Comparison of ENCODE assay signal across 20 cellular contexts in genomic region chr10:49278497-49278902, GRCh38. TPM values are rescaled to one million over a fixed set of nuclear protein-coding genes. Genes with fewer than 3 reads are reported as not detected.
DNase-seq lines count a peak whose midpoint lies in the region; ATAC-seq, FAIRE-seq and TF ChIP-seq lines count a peak whose summit lies in the region.
"Had no signal": no experiment of that assay in that cellular context is flagged by ENCODE, and none has a peak within 500 bp of the region (broad histone marks: within the 10 kb centered on the region; RNA-seq: fewer than 3 reads in every experiment).

No MANE protein-coding gene starts in this region.

- H3K36me3 ChIP-seq in K562 (ENCODE audit: control insufficient read depth, insufficient read depth, low read length) (no peaks in the 10 kb centered on the region), gastrocnemius medialis (no peaks in the 10 kb centered on the region)
- H3K36me3 ChIP-seq: BE2C had no signal

- no peaks in the 10 kb centered on the region for H3K79me2 ChIP-seq in K562 (ENCODE audit: control insufficient read depth, insufficient read depth, low read length)

- no peak overlapping the region for H3K4me3 Mint-ChIP-seq in activated CD4-positive, alpha-beta T cell treated with anti-CD3 and anti-CD28 coated beads, Interleukin-2, amount 10 ng/mL, durations not matched to agents 7 days and 5 days
- H3K4me3 Mint-ChIP-seq: CD4-positive, CD25-positive, alpha-beta regulatory T cell; H9; HFFc6 had no signal

- intact Hi-C loops in K562 (cut with micrococcal nuclease) (loop anchor here (5.0 kb wide), 1 partner anchor 106 kb away; no protein-coding TSS in a partner anchor), cardiac septum (cut with DNase I) (no loop called here), right cardiac atrium (cut with DNase I) (no loop called here), gastrocnemius medialis (cut with DNase I; ENCODE audit: low total_unique reads) (loop anchor here (1.0 kb wide), 1 partner anchor 20 kb away; no protein-coding TSS in a partner anchor)

- no peak for TF ChIP-seq CTCF in K562 (IDR thresholded peaks at IDR 0.05 in 2 of 3, conservative IDR thresholded peaks at IDR 0.05 in 1 of 3; ENCODE audit: insufficient read depth in 2 of 3, low read depth in 1 of 3, low read length in 3 of 3)
- TF ChIP-seq CTCF in gastrocnemius medialis (IDR thresholded peaks at IDR 0.05 in 4 of 5, conservative IDR thresholded peaks at IDR 0.05 in 1 of 5): no peak

- H3K4me1 ChIP-seq in K562 (replicated peaks in 1 of 2; ENCODE audit: control insufficient read depth in 2 of 2, insufficient read depth in 2 of 2, low read length in 2 of 2) (peaks cover 14 to 21% of the 10 kb centered on the region in 2 experiments), right cardiac atrium (ENCODE audit: control insufficient read depth, insufficient read depth, low read length) (peaks cover 10% of the 10 kb centered on the region), gastrocnemius medialis (peaks cover 39 to 64% of the 10 kb centered on the region in 2 donors)
- H3K4me1 ChIP-seq: BE2C had no signal

- peak; percentile 39; the same call in 1 of the 2 replicates for TF ChIP-seq EP300 in K562 (IDR thresholded peaks at IDR 0.05; ENCODE audit: low read length)

- H3K27ac Mint-ChIP-seq in activated CD4-positive, alpha-beta T cell treated with anti-CD3 and anti-CD28 coated beads, Interleukin-2, amount 10 ng/mL, durations not matched to agents 7 days and 5 days: no peak overlapping the region
- H3K27ac Mint-ChIP-seq: CD4-positive, CD25-positive, alpha-beta regulatory T cell; H9; HFFc6 had no signal

- H3K4me1 Mint-ChIP-seq in activated CD4-positive, alpha-beta T cell treated with anti-CD3 and anti-CD28 coated beads, Interleukin-2, amount 10 ng/mL, durations not matched to agents 7 days and 5 days: no peaks in the 10 kb centered on the region
- H3K4me1 Mint-ChIP-seq: CD4-positive, CD25-positive, alpha-beta regulatory T cell had no signal

- H3K9me1 ChIP-seq in K562 (ENCODE audit: control insufficient read depth, insufficient read depth, low read length): no peaks in the 10 kb centered on the region

- no TSS peak for BruUV-seq in K562 (replicated peaks; lab: Mats Ljungman, UMichigan)

- peak overlapping the region; percentile 29; the same call in 1 of the 2 replicates for H3K4me2 ChIP-seq in K562 (ENCODE audit: insufficient read depth, low read length)

- H3K9me3 ChIP-seq in K562 (replicated peaks; ENCODE audit: control insufficient read depth, insufficient read depth, low read depth, low read length): no peaks in the 10 kb centered on the region
- no peaks in the 10 kb centered on the region for H3K9me3 ChIP-seq in right cardiac atrium (ENCODE audit: control insufficient read depth, low read length)
- H3K9me3 ChIP-seq in gastrocnemius medialis: no peaks in the 10 kb centered on the region
- H3K9me3 ChIP-seq: BE2C had no signal

- H3K9ac ChIP-seq in K562 (ENCODE audit: insufficient read depth in 1 of 2, low read depth in 2 of 2, low read length in 2 of 2): peak overlapping the region in 1 of 2 experiments; percentile 59; a peak in 1 of 4 replicates

- CTCF ChIA-PET in K562 (lab: Yijun Ruan, JAX; ENCODE audit: low intra/inter-chr PET ratio): no interaction called here
- CTCF ChIA-PET in activated CD4-positive, alpha-beta T cell treated with anti-CD3 and anti-CD28 coated beads, Interleukin-2, amount 10 ng/mL, durations not matched to agents 7 days and 5 days (lab: Charles Lee): no interaction called here

- H3K36me3 Mint-ChIP-seq in activated CD4-positive, alpha-beta T cell treated with anti-CD3 and anti-CD28 coated beads, Interleukin-2, amount 10 ng/mL, durations not matched to agents 7 days and 5 days (ENCODE audit: low read depth): no peaks in the 10 kb centered on the region
- H3K36me3 Mint-ChIP-seq: CD4-positive, CD25-positive, alpha-beta regulatory T cell had no signal

- POLR2A ChIA-PET in K562 (lab: Yijun Ruan, JAX): interaction anchor here (0.6 to 1.6 kb wide), 5 partner anchors 9 to 338 kb away, joined by 3 to 8 read pairs (median 3); no protein-coding TSS in a partner anchor
- POLR2A ChIA-PET in activated CD4-positive, alpha-beta T cell treated with anti-CD3 and anti-CD28 coated beads, Interleukin-2, amount 10 ng/mL, durations not matched to agents 7 days and 5 days (lab: Charles Lee): no interaction called here

- 0 out of 4 replicates have a peak, but pooled peaks of 1 of the 2 experiments have one; percentile 18 for TF ChIP-seq RAD21 in K562 (CRISPR knock-in tag; conservative IDR thresholded peaks at IDR 0.05 in 1 of 2, IDR thresholded peaks at IDR 0.05 in 1 of 2)

- peak overlapping the region; percentile 75 for H2AFZ ChIP-seq in K562 (ENCODE audit: low read depth, low read length)

- H3K4me3 ChIP-seq in K562: no peak overlapping the region
- no peak overlapping the region for H3K4me3 ChIP-seq in right cardiac atrium (ENCODE audit: low read length)
- no peak overlapping the region for H3K4me3 ChIP-seq in gastrocnemius medialis

- ATAC-seq in K562 (peak; percentile 76), right cardiac atrium (peak; percentile 84 to 85), gastrocnemius medialis (peak; percentile 81 to 88)

- H3K27ac ChIP-seq in K562 (ENCODE audit: extremely low read depth, low read depth, low read length): no peak overlapping the region
- H3K27ac ChIP-seq in right cardiac atrium (ENCODE audit: low read length): peak overlapping the region; percentile 87
- H3K27ac ChIP-seq in gastrocnemius medialis: peak overlapping the region; percentile 80 to 92 (median 86)

- TF ChIP-seq POLR2A in K562 (conservative IDR thresholded peaks at IDR 0.05): no peak
- TF ChIP-seq POLR2A in gastrocnemius medialis (IDR thresholded peaks at IDR 0.05): peak in 1 of 2 donors; percentile 57

- no peaks in the 10 kb centered on the region for H3K9me3 Mint-ChIP-seq in activated CD4-positive, alpha-beta T cell treated with anti-CD3 and anti-CD28 coated beads, Interleukin-2, amount 10 ng/mL, durations not matched to agents 7 days and 5 days
- H3K9me3 Mint-ChIP-seq: CD4-positive, CD25-positive, alpha-beta regulatory T cell; H9; HFFc6 had no signal

- H4K20me1 ChIP-seq in K562 (replicated peaks; ENCODE audit: control insufficient read depth, insufficient read depth, low read length): no peaks in the 10 kb centered on the region

- peaks cover 2% of the 10 kb centered on the region for H3K27me3 Mint-ChIP-seq in activated CD4-positive, alpha-beta T cell treated with anti-CD3 and anti-CD28 coated beads, Interleukin-2, amount 10 ng/mL, durations not matched to agents 7 days and 5 days

- DNase-seq in K562 (ENCODE audit: extremely low read depth in 1 of 4, low spot score in 3 of 4) (peak; percentile 40 to 69 (median 59)), cardiac septum (ENCODE audit: low spot score) (peak; percentile 72), right cardiac atrium (no peak), gastrocnemius medialis (peak in 1 of 2 donors; percentile 53), hypothalamus (lab: John Stamatoyannopoulos, UW) (no peak)
- no peak for DNase-seq in activated CD4-positive, alpha-beta T cell treated with anti-CD3 and anti-CD28 coated beads, Interleukin-2, amount 10 ng/mL, durations not matched to agents 7 days and 5 days
- no peak for DNase-seq in central memory CD4-positive, alpha-beta T cell
- DNase-seq: BE2C; CD4-positive, CD25-positive, alpha-beta regulatory T cell; DMS79; H9; HFFc6; NCI-H1417; NCI-H1694 treated with DMSO at 0.1 percent for 48 hours; NCI-H2081 treated with DMSO at 0.1 percent for 48 hours; NCI-H2171 treated with DMSO at 0.1 percent for 48 hours; NCI-H524 treated with DMSO at 0.1 percent for 48 hours; SHP77 had no signal

- 3% methylated on average over 5 of the region's 5 CpGs for WGBS in K562 (ENCODE audit: insufficient coverage, low coverage, missing lambda C conversion rate)
- 17% methylated on average over 5 of the region's 5 CpGs for WGBS in right cardiac atrium

- in situ Hi-C loops in K562 (cut with MboI): no loop called here
- in situ Hi-C loops in gastrocnemius medialis (cut with MboI; ENCODE audit: low sequenced_read_pairs in 4 of 4): no loop called here

- H3K27me3 ChIP-seq in K562 (ENCODE audit: control insufficient read depth in 2 of 2, insufficient read depth in 2 of 2, low read length in 2 of 2) (no peaks in the 10 kb centered on the region), right cardiac atrium (ENCODE audit: control insufficient read depth, insufficient read depth) (no peaks in the 10 kb centered on the region), gastrocnemius medialis (no peaks in the 10 kb centered on the region)
- H3K27me3 ChIP-seq: BE2C had no signal

- FAIRE-seq in K562 (lab: Jason Lieb, UNC): peak; percentile 88

TF ChIP-seq in K562, 482 proteins besides CTCF, POLR2A, EP300 and RAD21 (continues in another document):
- TF ChIP-seq DPF2 (IDR thresholded peaks at IDR 0.05): 0 out of 2 replicates have a peak, but pooled peaks have one; percentile 39
- peak; percentile 33; the same call in 1 of the 2 replicates for TF ChIP-seq TCF3 (CRISPR knock-in tag; IDR thresholded peaks at IDR 0.05)
- TF ChIP-seq MEF2D (tag; conservative IDR thresholded peaks at IDR 0.05; ENCODE audit: low read depth): peak; percentile 94
- peak; percentile 75; the same call in 1 of the 2 replicates for TF ChIP-seq ZNF12 (CRISPR knock-in tag; IDR thresholded peaks at IDR 0.05)

RNA-seq across cellular contexts. Expression of gene C10orf71, which starts 20.5 kb away (rescaled TPM):
- total RNA-seq in K562 (2011; cell fraction: chromatin; rRNA removed; ENCODE audit: low replicate concordance): 9.0 and 13.8 TPM in 2 replicates
- 5.0 and 7.8 TPM in 2 replicates for total RNA-seq in K562 (2011; cell fraction: nucleolus; rRNA removed)
- 6.0 and 7.1 TPM in 2 replicates for total RNA-seq in K562 (2011; cell fraction: nucleoplasm; rRNA removed)
- 1.1 and 1.7 TPM in 2 replicates for total RNA-seq in K562 (2014; rRNA removed)
- 1.7 and 2.2 TPM in 2 replicates for total RNA-seq in K562 (2014; rRNA removed; fragmentation: Illumina TruSeq; extraction: Trizol)
- total RNA-seq in K562 (2015; rRNA removed; fragmentation: Illumina TruSeq; extraction: Trizol): 1.5 and 2.4 TPM in 2 replicates
- total RNA-seq in K562 (2021): 4.5 and 4.9 TPM in 2 replicates
- 0.89 and 1.0 TPM in 2 replicates for polyA plus RNA-seq in K562 (2011; rRNA removed)
- 0.71 and 1.0 TPM in 2 replicates for polyA plus RNA-seq in K562 (2011; cell fraction: cytosol; rRNA removed)
- polyA plus RNA-seq in K562 (2011; cell fraction: nucleus; rRNA removed): 2.5 and 5.7 TPM in 2 replicates
- 2.2 TPM in 2 replicates for polyA plus RNA-seq in K562 (2012)
- polyA plus RNA-seq in K562 (2014; fragmentation: Illumina TruSeq; extraction: Trizol): 2.1 and 2.5 TPM in 2 replicates
- polyA plus RNA-seq in K562 (2014; fragmentation: Nextera tagmentation; extraction: Ambion mirVana): under 1 TPM; 0.06 to 0.30 TPM
- 1.1 and 1.3 TPM in 2 replicates for polyA plus RNA-seq in K562 (2014; rRNA removed)
- polyA minus RNA-seq in K562 (2011; rRNA and poly(A)+ RNA removed): 3.6 TPM in 2 replicates
- polyA minus RNA-seq in K562 (2011; cell fraction: cytosol; rRNA and poly(A)+ RNA removed): 2.8 and 3.1 TPM in 2 replicates
- polyA minus RNA-seq in K562 (2011; cell fraction: nucleus; rRNA and poly(A)+ RNA removed): 5.8 and 7.6 TPM in 2 replicates
- total RNA-seq in cardiac septum: 163 TPM
- 10 to 100 TPM; 29.3 to 98.9 (median 73.2) TPM for total RNA-seq in right cardiac atrium
- polyA plus RNA-seq in right cardiac atrium: 27.8 TPM
- 100 to 1,000 TPM in 1 of 4 donors, 10 to 100 TPM in 3; 26.5 to 208 (median 69.6) TPM for total RNA-seq in gastrocnemius medialis
- not detected for total RNA-seq in activated CD4-positive, alpha-beta T cell treated with anti-CD3 and anti-CD28 coated beads, Interleukin-2, amount 10 ng/mL, durations not matched to agents 7 days and 5 days
- total RNA-seq: A673; CD4-positive, CD25-positive, alpha-beta regulatory T cell; H9; HFFc6; MCF 10A had no signal
- polyA plus RNA-seq: CD4-positive, CD25-positive, alpha-beta regulatory T cell had no signal

Comparison
In these comparisons a context has a peak if more than half of its experiments do, and no peak if none do; other contexts are left out.
1. DNase-seq: peak in K562 (4 of 4) and cardiac septum (single experiment); none in right cardiac atrium (0 of 3), hypothalamus (0 of 51), activated CD4-positive, alpha-beta T cell treated with anti-CD3 and anti-CD28 coated beads, Interleukin-2, amount 10 ng/mL, durations not matched to agents 7 days and 5 days (single experiment) and central memory CD4-positive, alpha-beta T cell (single experiment).
2. intact Hi-C loops: an anchor here in K562 (5.0 kb wide) and gastrocnemius medialis (1.0 kb wide); none called in cardiac septum and right cardiac atrium.
3. Peak in every context shown above with its lines, with median percentiles within 50 percentile points of each other: ATAC-seq.